1 cellular context compared by ENCODE assay signal in genomic region chr2:42906115-42906556, GRCh38.
TF ChIP-seq lines count a peak whose summit lies in the region.

No MANE protein-coding gene starts in this region.

TF ChIP-seq in A549, 52 proteins besides CTCF, POLR2A, EP300 and RAD21 (continued from another document):
- no peak for TF ChIP-seq FOXS1 (CRISPR knock-in tag; IDR thresholded peaks at IDR 0.05)
